ENCODE assay signal across 1 cellular context in genomic region chr4:7827566-7827965, GRCh38.
TF ChIP-seq lines count a peak whose summit lies in the region.

No MANE protein-coding gene starts in this region.

TF ChIP-seq in GM23338, 12 proteins besides CTCF, POLR2A, EP300 and RAD21 (continued from another document):
- TF ChIP-seq ETS1 (IDR thresholded peaks at IDR 0.05): no peak
